ENCODE assay signal across 8 cellular contexts in genomic region chr10:929965-930364, GRCh38. TPM values are rescaled to one million over a fixed set of nuclear protein-coding genes. Genes with fewer than 3 reads are reported as not detected.
DNase-seq lines count a peak whose midpoint lies in the region; ATAC-seq, FAIRE-seq and TF ChIP-seq lines count a peak whose summit lies in the region.

No MANE protein-coding gene starts in this region.

- BruUV-seq in HepG2 (replicated peaks; lab: Mats Ljungman, UMichigan) = TSS peak; percentile 42

- peaks cover 0 to 3% of the 10 kb centered on the region in 2 experiments; a peak in 1 of 5 replicates for H3K27me3 ChIP-seq in HepG2 (ENCODE audit: control insufficient read depth in 1 of 2, insufficient read depth in 2 of 2, low read length in 2 of 2)

- H3K4me2 ChIP-seq in HepG2 (ENCODE audit: low read depth, low read length) = peak overlapping the region; percentile 76

- TF ChIP-seq EP300 in HepG2 (IDR thresholded peaks at IDR 0.05; ENCODE audit: low read depth in 2 of 2, low read length in 2 of 2) = no peak
- no peak for TF ChIP-seq EP300 in HepG2 (CRISPR knock-in tag; IDR thresholded peaks at IDR 0.05; ENCODE audit: borderline replicate concordance)

- peak overlapping the region; percentile 76 for H3K27ac ChIP-seq in HepG2 (ENCODE audit: extremely low read length, insufficient read depth, low read length)

- H3K4me1 Mint-ChIP-seq in activated T-helper 2 cell treated with anti-CD3 and anti-CD28 coated beads, Interferon-gamma antibody, Interleukin-2, Interleukin-4, amounts not matched to agents 10 μg/mL and 5 μg/mL and 100 μg/mL, durations not matched to agents 14 hours and 24 hours and 36 hours (ENCODE audit: low read depth) = peaks cover 35% of the 10 kb centered on the region
- peaks cover 42% of the 10 kb centered on the region for H3K4me1 Mint-ChIP-seq in type B pancreatic cell (ENCODE audit: unreplicated experiment)

- H3K4me3 ChIP-seq in HepG2 (replicated peaks in 1 of 3; ENCODE audit: insufficient read depth in 1 of 3, low read depth in 2 of 3, low read length in 3 of 3) = peak overlapping the region; percentile 83 to 88 (median 87)

- FAIRE-seq in GM12892 (lab: Jason Lieb, UNC) = peak; percentile 21
- no peak for FAIRE-seq in HepG2 (lab: Jason Lieb, UNC)

- H3K36me3 Mint-ChIP-seq in activated T-helper 2 cell treated with anti-CD3 and anti-CD28 coated beads, Interferon-gamma antibody, Interleukin-2, Interleukin-4, amounts not matched to agents 10 μg/mL and 5 μg/mL and 100 μg/mL, durations not matched to agents 14 hours and 24 hours and 36 hours (ENCODE audit: low read depth) = peaks cover 28% of the 10 kb centered on the region
- peaks cover 5% of the 10 kb centered on the region for H3K36me3 Mint-ChIP-seq in type B pancreatic cell

- peaks cover 2 to 14% of the 10 kb centered on the region in 2 experiments; a peak in 2 of 5 replicates for H3K36me3 ChIP-seq in HepG2 (replicated peaks in 1 of 2; ENCODE audit: control insufficient read depth in 1 of 2, insufficient read depth in 2 of 2, low read length in 2 of 2)

- no peak for DNase-seq in GM12892 (ENCODE audit: insufficient read length)
- no peak for DNase-seq in activated T-helper 2 cell treated with anti-CD3 and anti-CD28 coated beads, Interferon-gamma antibody, Interleukin-2, Interleukin-4, amounts not matched to agents 10 μg/mL and 5 μg/mL and 100 μg/mL, durations not matched to agents 14 hours and 24 hours and 36 hours (ENCODE audit: low spot score)
- no peak for DNase-seq in HepG2 (ENCODE audit: low spot score)
- DNase-seq in type B pancreatic cell (ENCODE audit: extremely low spot score, unreplicated experiment) = no peak
- no peak for DNase-seq in dedifferentiated amniotic fluid mesenchymal stem cell (ENCODE audit: extremely low spot score)
- DNase-seq in activated CD4-positive, CD25-positive, alpha-beta regulatory T cell (lab: John Stamatoyannopoulos, UW) = no peak
- DNase-seq in ACHN = no peak

- peak; percentile 33 for ATAC-seq in HG03095 (IDR thresholded peaks at IDR 0.05; ENCODE audit: unreplicated experiment)
- no peak for ATAC-seq in HepG2

- WGBS in HepG2 (ENCODE audit: low lambda C conversion rate) = 5% methylated on average over 4 of the region's 4 CpGs

- CTCF ChIA-PET in HepG2 (lab: Yijun Ruan, JAX; ENCODE audit: low intra/inter-chr PET ratio, low total read pairs) = no interaction called here

- in situ Hi-C loops in HepG2 (cut with HindIII; ENCODE audit: extremely low pct_ligation_motif_present, low pct_unique_long_range_greater_than_20kb) (loop anchor here (10.0 kb wide), 1 partner anchor 55 kb away; the partner anchor contains the start of gene GTPBP4), ACHN (cut with HindIII; ENCODE audit: low pct_ligation_motif_present, low pct_unique_long_range_greater_than_20kb, low sequenced_read_pairs) (no loop called here)

- peaks cover 55% of the 10 kb centered on the region for H4K20me1 ChIP-seq in HepG2 (ENCODE audit: insufficient read depth, low read length)

- no peaks in the 10 kb centered on the region for H3K9me3 ChIP-seq in HepG2 (ENCODE audit: low read length)

- no peaks in the 10 kb centered on the region for H3K9me3 Mint-ChIP-seq in activated T-helper 2 cell treated with anti-CD3 and anti-CD28 coated beads, Interferon-gamma antibody, Interleukin-2, Interleukin-4, amounts not matched to agents 10 μg/mL and 5 μg/mL and 100 μg/mL, durations not matched to agents 14 hours and 24 hours and 36 hours
- H3K9me3 Mint-ChIP-seq in type B pancreatic cell = no peaks in the 10 kb centered on the region

- POLR2A ChIA-PET in HepG2 (lab: Yijun Ruan, JAX) = interaction anchor here (2.2 kb wide), 1 partner anchor 119 kb away, joined by 15 read pairs; the partner anchor contains the start of gene IDI1

- TF ChIP-seq CTCF in HepG2 (CRISPR knock-in tag; IDR thresholded peaks at IDR 0.05) (no peak), type B pancreatic cell (conservative IDR thresholded peaks at IDR 0.05) (no peak)

- no peak for TF ChIP-seq RAD21 in HepG2 (CRISPR knock-in tag; IDR thresholded peaks at IDR 0.05)

- peaks cover 59% of the 10 kb centered on the region for H3K79me2 ChIP-seq in HepG2 (ENCODE audit: insufficient read depth, low read length)

- H3K4me1 ChIP-seq in HepG2 (ENCODE audit: insufficient read depth, low read length) = peaks cover 64% of the 10 kb centered on the region

- H3K27ac Mint-ChIP-seq in activated T-helper 2 cell treated with anti-CD3 and anti-CD28 coated beads, Interferon-gamma antibody, Interleukin-2, Interleukin-4, amounts not matched to agents 10 μg/mL and 5 μg/mL and 100 μg/mL, durations not matched to agents 14 hours and 24 hours and 36 hours = peak overlapping the region; percentile 93
- H3K27ac Mint-ChIP-seq in type B pancreatic cell = peak overlapping the region; percentile 96

- H3K4me3 Mint-ChIP-seq in activated T-helper 2 cell treated with anti-CD3 and anti-CD28 coated beads, Interferon-gamma antibody, Interleukin-2, Interleukin-4, amounts not matched to agents 10 μg/mL and 5 μg/mL and 100 μg/mL, durations not matched to agents 14 hours and 24 hours and 36 hours (ENCODE audit: low read depth) = peak overlapping the region; percentile 95
- H3K4me3 Mint-ChIP-seq in type B pancreatic cell = peak overlapping the region; percentile 95

- H3K9ac ChIP-seq in HepG2 (ENCODE audit: insufficient read depth, low read depth, low read length) = peak overlapping the region; percentile 86

- TF ChIP-seq POLR2A in GM12892 (IDR thresholded peaks at IDR 0.05; ENCODE audit: low read depth, low read length) (no peak), HepG2 (IDR thresholded peaks at IDR 0.05; ENCODE audit: insufficient read depth in 1 of 2, low read depth in 2 of 2, low read length in 2 of 2) (no peak)

- H3K27me3 Mint-ChIP-seq in activated T-helper 2 cell treated with anti-CD3 and anti-CD28 coated beads, Interferon-gamma antibody, Interleukin-2, Interleukin-4, amounts not matched to agents 10 μg/mL and 5 μg/mL and 100 μg/mL, durations not matched to agents 14 hours and 24 hours and 36 hours (ENCODE audit: low read depth) = no peaks in the 10 kb centered on the region
- H3K27me3 Mint-ChIP-seq in type B pancreatic cell = no peaks in the 10 kb centered on the region

- intact Hi-C loops in activated T-helper 2 cell treated with anti-CD3 and anti-CD28 coated beads, Interferon-gamma antibody, Interleukin-2, Interleukin-4, amounts not matched to agents 10 μg/mL and 5 μg/mL and 100 μg/mL, durations not matched to agents 14 hours and 24 hours and 36 hours (cut with micrococcal nuclease) = loop anchor here (1.0 kb wide), 1 partner anchor 58 kb away; the partner anchor contains the start of gene GTPBP4
- intact Hi-C loops in HepG2 (cut with micrococcal nuclease; ENCODE audit: unreplicated experiment) = loop anchor here (2.0 kb wide), 3 partner anchors 41 to 119 kb away; partner anchors contain the start of genes GTPBP4 and IDI1

- H2AFZ ChIP-seq in HepG2 (ENCODE audit: low read length) = no peak overlapping the region

RNA-seq across cellular contexts. Expression of gene LARP4B, which starts 1.5 kb away (rescaled TPM):
- polyA plus RNA-seq in GM12892 (2012; ENCODE audit: missing spikeins) = 35.3 TPM
- 137 and 152 TPM in 2 replicates for total RNA-seq in activated T-helper 2 cell treated with anti-CD3 and anti-CD28 coated beads, Interferon-gamma antibody, Interleukin-2, Interleukin-4, amounts not matched to agents 10 μg/mL and 5 μg/mL and 100 μg/mL, durations not matched to agents 14 hours and 24 hours and 36 hours
- total RNA-seq in HepG2 (2016; rRNA removed; fragmentation: Illumina TruSeq; extraction: Trizol) (19.5 and 23.6 TPM in 2 replicates), type B pancreatic cell (ENCODE audit: low replicate concordance) (82.1 and 96.4 TPM in 2 replicates)
- 14.7 and 23.0 TPM in 2 replicates for total RNA-seq in HepG2 (2016; cell fraction: cytosol; rRNA removed; fragmentation: Illumina TruSeq; extraction: Trizol; ENCODE audit: low read depth)
- total RNA-seq in HepG2 (2016; cell fraction: insoluble cytoplasmic fraction; rRNA removed; fragmentation: Illumina TruSeq; extraction: Trizol) = 19.2 and 20.0 TPM in 2 replicates
- total RNA-seq in HepG2 (2016; cell fraction: membrane; rRNA removed; fragmentation: Illumina TruSeq; extraction: Trizol) = 15.0 and 15.8 TPM in 2 replicates
- total RNA-seq in HepG2 (2016; cell fraction: nucleus; rRNA removed; fragmentation: Illumina TruSeq; extraction: Trizol) = 26.7 and 30.9 TPM in 2 replicates
- 29.4 and 30.2 TPM in 2 replicates for polyA plus RNA-seq in HepG2 (2011; rRNA removed)
- polyA plus RNA-seq in HepG2 (2011; cell fraction: cytosol; rRNA removed) = 17.2 and 19.1 TPM in 2 replicates
- polyA plus RNA-seq in HepG2 (2011; cell fraction: nucleus; rRNA removed) = 47.0 and 50.9 TPM in 2 replicates
- 21.6 and 23.2 TPM in 2 replicates for polyA plus RNA-seq in HepG2 (2012)
- 0.96 and 1.0 TPM in 2 replicates for polyA plus RNA-seq in HepG2 (2016; cell fraction: cytosol; fragmentation: Illumina TruSeq; extraction: Trizol; ENCODE audit: low read depth)
- polyA plus RNA-seq in HepG2 (2016; cell fraction: insoluble cytoplasmic fraction; fragmentation: Illumina TruSeq; extraction: Trizol; ENCODE audit: low read depth) = 20.6 and 24.1 TPM in 2 replicates
- 4.4 and 4.9 TPM in 2 replicates for polyA plus RNA-seq in HepG2 (2016; cell fraction: membrane; fragmentation: Illumina TruSeq; extraction: Trizol; ENCODE audit: low read depth)
- polyA plus RNA-seq in HepG2 (2016; cell fraction: nucleus; fragmentation: Illumina TruSeq; extraction: Trizol; ENCODE audit: insufficient read depth, low read depth) = 31.6 and 31.8 TPM in 2 replicates
- polyA minus RNA-seq in HepG2 (2011; rRNA and poly(A)+ RNA removed; ENCODE audit: low replicate concordance) = 61.5 and 94.1 TPM in 2 replicates
- 27.4 and 36.0 TPM in 2 replicates for polyA minus RNA-seq in HepG2 (2011; cell fraction: cytosol; rRNA and poly(A)+ RNA removed)
- polyA minus RNA-seq in HepG2 (2011; cell fraction: nucleus; rRNA and poly(A)+ RNA removed) = 92.4 and 94.1 TPM in 2 replicates

RNA-seq across cellular contexts. Expression of gene GTPBP4, which starts 58.3 kb away (rescaled TPM):
- polyA plus RNA-seq in GM12892 (2012; ENCODE audit: missing spikeins) = 68.4 TPM
- 134 and 135 TPM in 2 replicates for total RNA-seq in activated T-helper 2 cell treated with anti-CD3 and anti-CD28 coated beads, Interferon-gamma antibody, Interleukin-2, Interleukin-4, amounts not matched to agents 10 μg/mL and 5 μg/mL and 100 μg/mL, durations not matched to agents 14 hours and 24 hours and 36 hours
- 85.5 and 101 TPM in 2 replicates for total RNA-seq in HepG2 (2016; rRNA removed; fragmentation: Illumina TruSeq; extraction: Trizol)
- total RNA-seq in HepG2 (2016; cell fraction: cytosol; rRNA removed; fragmentation: Illumina TruSeq; extraction: Trizol; ENCODE audit: low read depth) = 9.2 and 10.8 TPM in 2 replicates
- total RNA-seq in HepG2 (2016; cell fraction: insoluble cytoplasmic fraction; rRNA removed; fragmentation: Illumina TruSeq; extraction: Trizol) = 73.1 and 98.3 TPM in 2 replicates
- total RNA-seq in HepG2 (2016; cell fraction: membrane; rRNA removed; fragmentation: Illumina TruSeq; extraction: Trizol) = 17.2 and 23.2 TPM in 2 replicates
- 61.0 and 70.2 TPM in 2 replicates for total RNA-seq in HepG2 (2016; cell fraction: nucleus; rRNA removed; fragmentation: Illumina TruSeq; extraction: Trizol)
- polyA plus RNA-seq in HepG2 (2011; rRNA removed) = 20.1 and 24.1 TPM in 2 replicates
- polyA plus RNA-seq in HepG2 (2011; cell fraction: cytosol; rRNA removed) = 9.2 and 11.6 TPM in 2 replicates
- 31.1 and 31.6 TPM in 2 replicates for polyA plus RNA-seq in HepG2 (2011; cell fraction: nucleus; rRNA removed)
- polyA plus RNA-seq in HepG2 (2012) = 37.7 and 40.3 TPM in 2 replicates
- polyA plus RNA-seq in HepG2 (2016; cell fraction: cytosol; fragmentation: Illumina TruSeq; extraction: Trizol; ENCODE audit: low read depth) = 3.6 and 4.3 TPM in 2 replicates
- 116 and 119 TPM in 2 replicates for polyA plus RNA-seq in HepG2 (2016; cell fraction: insoluble cytoplasmic fraction; fragmentation: Illumina TruSeq; extraction: Trizol; ENCODE audit: low read depth)
- polyA plus RNA-seq in HepG2 (2016; cell fraction: membrane; fragmentation: Illumina TruSeq; extraction: Trizol; ENCODE audit: low read depth) = 8.8 and 12.3 TPM in 2 replicates
- polyA plus RNA-seq in HepG2 (2016; cell fraction: nucleus; fragmentation: Illumina TruSeq; extraction: Trizol; ENCODE audit: insufficient read depth, low read depth) = 109 and 116 TPM in 2 replicates
- 35.4 and 59.3 TPM in 2 replicates for polyA minus RNA-seq in HepG2 (2011; rRNA and poly(A)+ RNA removed; ENCODE audit: low replicate concordance)
- polyA minus RNA-seq in HepG2 (2011; cell fraction: cytosol; rRNA and poly(A)+ RNA removed) = 14.2 and 15.8 TPM in 2 replicates
- 62.8 and 65.3 TPM in 2 replicates for polyA minus RNA-seq in HepG2 (2011; cell fraction: nucleus; rRNA and poly(A)+ RNA removed)
- total RNA-seq in type B pancreatic cell (ENCODE audit: low replicate concordance) = 57.8 and 65.9 TPM in 2 replicates
